Comparison of ENCODE assay signal across 20 cellular contexts in the genomic region with DNA sequence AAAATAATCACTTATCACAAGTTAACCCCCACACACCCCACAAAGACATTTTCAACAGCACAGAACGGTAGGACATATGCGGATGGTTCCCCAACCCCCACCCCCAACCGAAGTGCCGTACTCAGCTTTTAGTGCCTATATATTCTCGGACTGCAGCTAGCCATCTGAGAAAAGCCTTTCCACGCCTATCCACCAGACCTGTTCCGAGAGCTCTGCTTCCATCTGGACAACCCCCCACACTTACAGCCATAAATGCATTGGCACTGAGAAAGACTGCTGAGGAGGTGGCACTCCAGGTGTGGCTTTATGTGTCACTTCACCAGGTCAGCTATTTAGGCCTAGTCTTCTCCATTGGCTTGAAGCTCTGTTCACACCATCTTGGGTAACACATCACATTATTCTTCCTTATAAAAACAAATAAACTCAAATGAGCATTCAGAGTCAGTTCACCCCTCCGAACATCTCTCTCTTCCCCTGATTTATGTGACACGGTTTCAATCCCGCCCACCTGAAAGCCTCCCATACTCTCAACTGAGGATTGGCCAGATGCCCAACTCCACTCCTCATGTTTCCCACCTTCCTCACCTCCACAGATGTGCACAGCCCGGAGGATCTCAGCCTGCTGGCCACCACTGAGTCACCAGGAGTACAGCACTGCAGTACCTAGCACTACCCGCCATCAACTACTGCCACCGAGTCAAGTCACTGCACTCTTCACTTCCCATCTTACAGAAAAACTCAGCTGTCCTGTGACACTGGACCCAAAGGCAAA.
"Had no signal": no experiment of that assay in that cellular context is flagged by ENCODE, and none has a peak within 500 bp of the region (broad histone marks: within the 10 kb centered on the region; RNA-seq: fewer than 3 reads in every experiment).

No MANE protein-coding gene starts in this region.

- FAIRE-seq: islet of Langerhans had no signal

- H3K27ac Mint-ChIP-seq: activated CD4-positive, alpha-beta memory T cell treated with anti-CD3 and anti-CD28 coated beads for 36 hours; activated naive CD4-positive, alpha-beta T cell treated with anti-CD3 and anti-CD28 coated beads, Interleukin-2, amount 50 U/mL, for 24 hours; endodermal cell; memory B cell; progenitor cell of endocrine pancreas had no signal

- H3K4me3 ChIP-seq: ascending aorta, colonic mucosa, gastroesophageal sphincter, heart left ventricle, upper lobe of right lung had no signal

- DNase-seq: activated CD4-positive, alpha-beta memory T cell treated with anti-CD3 and anti-CD28 coated beads for 36 hours; activated CD4-positive, alpha-beta T cell treated with anti-CD3 and anti-CD28 coated beads for 48 hours; activated gamma-delta T cell treated with Interleukin-2 at 50 U/mL for 16 hours; colonic mucosa; endodermal cell; heart left ventricle; retina; stimulated activated CD4-positive, alpha-beta T cell treated with anti-CD3 and anti-CD28 coated beads, Interleukin-4, amount 100 ng/mL, for 24 hours; stimulated activated naive CD4-positive, alpha-beta T cell treated with Interleukin-2 at 50 U/mL for 16 hours; T-helper 2 cell; upper lobe of right lung had no signal

- H3K9me3 Mint-ChIP-seq: activated CD4-positive, alpha-beta memory T cell treated with anti-CD3 and anti-CD28 coated beads for 36 hours; activated naive CD4-positive, alpha-beta T cell treated with anti-CD3 and anti-CD28 coated beads, Interleukin-2, amount 50 U/mL, for 24 hours; central memory CD8-positive, alpha-beta T cell; endodermal cell; memory B cell; neural crest cell had no signal

- H3K4me1 ChIP-seq: ascending aorta, colonic mucosa, heart left ventricle, upper lobe of right lung had no signal

- H3K36me3 Mint-ChIP-seq: activated CD4-positive, alpha-beta memory T cell treated with anti-CD3 and anti-CD28 coated beads for 36 hours; activated naive CD4-positive, alpha-beta T cell treated with anti-CD3 and anti-CD28 coated beads, Interleukin-2, amount 50 U/mL, for 24 hours had no signal

- H3K4me3 Mint-ChIP-seq: activated CD4-positive, alpha-beta memory T cell treated with anti-CD3 and anti-CD28 coated beads for 36 hours; activated naive CD4-positive, alpha-beta T cell treated with anti-CD3 and anti-CD28 coated beads, Interleukin-2, amount 50 U/mL, for 24 hours; central memory CD8-positive, alpha-beta T cell; endodermal cell; memory B cell had no signal

- H3K36me3 ChIP-seq: ascending aorta, colonic mucosa, gastroesophageal sphincter, heart left ventricle, upper lobe of right lung had no signal

- H3K9me3 ChIP-seq: ascending aorta, colonic mucosa, gastroesophageal sphincter, heart left ventricle, upper lobe of right lung had no signal

- H3K4me1 Mint-ChIP-seq: central memory CD8-positive, alpha-beta T cell; endodermal cell had no signal

- H3K27me3 ChIP-seq: ascending aorta, colonic mucosa, gastroesophageal sphincter, heart left ventricle, upper lobe of right lung had no signal

- H3K27ac ChIP-seq: ascending aorta, colonic mucosa, epithelial cell of prostate, gastroesophageal sphincter, heart left ventricle, upper lobe of right lung had no signal

- ATAC-seq: gastroesophageal sphincter, heart left ventricle, upper lobe of right lung had no signal
